ENCODE assay signal across 8 cellular contexts in the genomic region with DNA sequence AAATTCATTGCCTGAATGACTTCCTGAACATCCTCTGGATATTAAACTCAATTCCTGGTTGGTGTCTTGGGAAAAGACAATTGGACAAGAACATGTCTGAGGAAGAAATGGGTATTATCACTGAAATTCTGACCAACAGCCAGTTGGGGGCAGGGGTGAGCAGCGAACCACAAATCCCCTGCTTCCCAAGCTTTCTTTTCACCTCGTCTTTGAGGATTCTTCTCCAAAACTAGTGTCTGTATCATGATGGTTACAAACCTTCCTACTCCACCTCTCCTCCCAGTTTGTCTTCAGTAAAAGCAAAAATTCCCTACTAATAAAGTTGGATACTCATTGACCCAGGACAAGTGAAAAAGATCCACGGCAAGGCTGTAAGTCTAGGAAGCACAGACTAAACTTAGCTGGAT. TPM values are rescaled to one million over a fixed set of nuclear protein-coding genes. Genes with fewer than 3 reads are reported as not detected.
DNase-seq lines count a peak whose midpoint lies in the region; ATAC-seq and TF ChIP-seq lines count a peak whose summit lies in the region.

No MANE protein-coding gene starts in this region.

- H3K4me1 ChIP-seq in CD8-positive, alpha-beta memory T cell (ENCODE audit: insufficient read depth, low read length), result peaks cover 23% of the 10 kb centered on the region

- no peaks in the 10 kb centered on the region for H3K27me3 ChIP-seq in CD8-positive, alpha-beta memory T cell (ENCODE audit: insufficient read depth, low read length, poor library complexity, severe bottlenecking)

- intact Hi-C loops in posterior cingulate gyrus (cut with DNase I), result loop anchor here (2.0 kb wide), 1 partner anchor 238 kb away; no protein-coding TSS in a partner anchor

- H3K27me3 Mint-ChIP-seq in CD8-positive, alpha-beta memory T cell, result peaks cover 0 to 3% of the 10 kb centered on the region in 2 donors

- no peaks in the 10 kb centered on the region for H3K36me3 Mint-ChIP-seq in CD8-positive, alpha-beta memory T cell

- H3K9me3 Mint-ChIP-seq in CD8-positive, alpha-beta memory T cell, result no peaks in the 10 kb centered on the region

- H3K27ac Mint-ChIP-seq in CD8-positive, alpha-beta memory T cell, result peak overlapping the region in 1 of 8 donors; percentile 33

- H3K4me3 ChIP-seq in fibroblast of pulmonary artery (replicated peaks; ENCODE audit: low read depth, low read length), result no peak overlapping the region
- H3K4me3 ChIP-seq in CD8-positive, alpha-beta memory T cell (ENCODE audit: low read length), result no peak overlapping the region

- TF ChIP-seq CTCF in GM13977 (IDR thresholded peaks at IDR 0.05; ENCODE audit: extremely low read depth, insufficient read depth, missing control alignments) (peak; percentile 60), fibroblast of pulmonary artery (IDR thresholded peaks at IDR 0.05; ENCODE audit: low read length, missing control alignments) (peak; percentile 81)

- no peak overlapping the region for H3K4me3 Mint-ChIP-seq in CD8-positive, alpha-beta memory T cell

- ATAC-seq in GM18858 (IDR thresholded peaks at IDR 0.05; ENCODE audit: unreplicated experiment) (no peak), HG03354 (IDR thresholded peaks at IDR 0.05; ENCODE audit: poor library complexity, severe bottlenecking, unreplicated experiment) (no peak)

- POLR2A ChIA-PET in CD8-positive, alpha-beta memory T cell (lab: Charles Lee), result no interaction called here

- H3K27ac ChIP-seq in CD8-positive, alpha-beta memory T cell (ENCODE audit: low read depth, low read length), result no peak overlapping the region

- H3K4me1 Mint-ChIP-seq in CD8-positive, alpha-beta memory T cell, result peaks cover 21 to 30% (median 30%) of the 10 kb centered on the region in 3 donors

- H3K36me3 ChIP-seq in CD8-positive, alpha-beta memory T cell (ENCODE audit: insufficient read depth, low read length), result no peaks in the 10 kb centered on the region

- DNase-seq in AML-193 (lab: John Stamatoyannopoulos, UW), result peak; percentile 30 to 49
- peak; percentile 32 for DNase-seq in GM13977 (ENCODE audit: low spot score)
- peak; percentile 28 for DNase-seq in RPMI7951 (ENCODE audit: low read depth)
- peak; percentile 82 for DNase-seq in fibroblast of pulmonary artery (ENCODE audit: low read depth)
- peak in 7 of 10 donors; percentile 41 to 88 (median 51) for DNase-seq in posterior cingulate gyrus
- no peak for DNase-seq in CD8-positive, alpha-beta memory T cell

- in situ Hi-C loops in GM13977 (cut with MboI; ENCODE audit: low pct_unique_long_range_greater_than_20kb, low sequenced_read_pairs, unreplicated experiment), result loop anchor here (10.0 to 25.0 kb wide), 2 partner anchors 247 to 380 kb away; no protein-coding TSS in a partner anchor

- CTCF ChIA-PET in CD8-positive, alpha-beta memory T cell (lab: Charles Lee), result interaction anchor here (1.1 to 2.1 kb wide), 2 partner anchors 48 to 296 kb away, joined by 3 to 6 read pairs; a partner anchor contains a TSS

- H3K9me3 ChIP-seq in CD8-positive, alpha-beta memory T cell (ENCODE audit: low read length), result no peaks in the 10 kb centered on the region

RNA-seq across cellular contexts. Expression of a gene that starts 48.3 kb away (rescaled TPM):
- 168 and 180 TPM in 2 replicates for total RNA-seq in RPMI7951 (2014; rRNA removed; shearing (Covaris generic))
- 100 to 1,000 TPM; 409 TPM for total RNA-seq in CD8-positive, alpha-beta memory T cell
- polyA plus RNA-seq in CD8-positive, alpha-beta memory T cell, result 377 TPM

Comparison
In these comparisons a context has a peak if more than half of its experiments do, and no peak if none do; other contexts are left out.
1. DNase-seq: peak in AML-193 (2 of 2), GM13977 (single experiment), RPMI7951 (single experiment), fibroblast of pulmonary artery (single experiment) and posterior cingulate gyrus (7 of 10); none in CD8-positive, alpha-beta memory T cell (0 of 5).